ENCODE assay signal across 10 cellular contexts in genomic region chr2:233079473-233079877, GRCh38. TPM values are rescaled to one million over a fixed set of nuclear protein-coding genes. Genes with fewer than 3 reads are reported as not detected.
DNase-seq lines count a peak whose midpoint lies in the region; ATAC-seq and TF ChIP-seq lines count a peak whose summit lies in the region.
"Had no signal": no experiment of that assay in that cellular context is flagged by ENCODE, and none has a peak within 500 bp of the region (broad histone marks: within the 10 kb centered on the region; RNA-seq: fewer than 3 reads in every experiment).

No MANE protein-coding gene starts in this region.

- H3K4me1 ChIP-seq in Karpas-422 (ENCODE audit: low read length) (peaks cover 97% of the 10 kb centered on the region), mesenchymal stem cell (ENCODE audit: control insufficient read depth, insufficient read depth, low read depth, low read length) (no peaks in the 10 kb centered on the region), hepatocyte (ENCODE audit: insufficient read depth) (no peaks in the 10 kb centered on the region)
- H3K4me1 ChIP-seq in effector memory CD4-positive, alpha-beta T cell (ENCODE audit: control insufficient read depth, insufficient read depth, low read length, poor library complexity, severe bottlenecking) = peaks cover 83% of the 10 kb centered on the region

- TF ChIP-seq CTCF in GM12865 (IDR thresholded peaks at IDR 0.05; ENCODE audit: insufficient read depth, low read depth, low read length, missing control alignments) (no peak), hepatocyte (IDR thresholded peaks at IDR 0.05; ENCODE audit: poor library complexity) (no peak)

- H3K9ac ChIP-seq in Karpas-422 (ENCODE audit: low read length) (peak overlapping the region; percentile 71), mesenchymal stem cell (ENCODE audit: low read length) (no peak overlapping the region)

- H2BK12ac ChIP-seq in mesenchymal stem cell (ENCODE audit: low read length in 2 of 2) = no peak overlapping the region

- H3K4me3 ChIP-seq in GM12865 (ENCODE audit: low read depth, low read length) = peak overlapping the region; percentile 48
- no peak overlapping the region for H3K4me3 ChIP-seq in Karpas-422 (ENCODE audit: low read length)
- H3K4me3 ChIP-seq in effector memory CD4-positive, alpha-beta T cell (ENCODE audit: insufficient read depth, low read depth, low read length, poor library complexity, severe bottlenecking) = no peak overlapping the region
- no peak overlapping the region for H3K4me3 ChIP-seq in mesenchymal stem cell (ENCODE audit: insufficient read depth in 1 of 2, low read depth in 1 of 2, low read length in 2 of 2)
- H3K4me3 ChIP-seq in hepatocyte = no peak overlapping the region
- H3K4me3 ChIP-seq: adrenal gland had no signal

- H4K91ac ChIP-seq in mesenchymal stem cell (ENCODE audit: low read length) = no peak overlapping the region

- no peak overlapping the region for H3K14ac ChIP-seq in mesenchymal stem cell (ENCODE audit: low read length in 2 of 2)

- H3K36me3 ChIP-seq in Karpas-422 (ENCODE audit: insufficient read depth, low read length) = peaks cover 20% of the 10 kb centered on the region
- H3K36me3 ChIP-seq in effector memory CD4-positive, alpha-beta T cell (ENCODE audit: control insufficient read depth, insufficient read depth, low read length) = peaks cover 3% of the 10 kb centered on the region
- H3K36me3 ChIP-seq in mesenchymal stem cell (ENCODE audit: control insufficient read depth in 1 of 2, insufficient read depth in 2 of 2, low read depth in 1 of 2, low read length in 2 of 2) = no peaks in the 10 kb centered on the region
- H3K36me3 ChIP-seq in hepatocyte (replicated peaks; ENCODE audit: insufficient read depth, low read depth) = no peaks in the 10 kb centered on the region
- H3K36me3 ChIP-seq: adrenal gland had no signal

- peaks cover 8% of the 10 kb centered on the region; the same call in 1 of the 2 replicates for H4K20me1 ChIP-seq in Karpas-422 (ENCODE audit: insufficient read depth, low read depth, low read length)
- no peaks in the 10 kb centered on the region for H4K20me1 ChIP-seq in hepatocyte (ENCODE audit: insufficient read depth, poor library complexity, severe bottlenecking)

- DNase-seq in GM12865 (ENCODE audit: low read depth) = peak; percentile 94
- peak; percentile 74 for DNase-seq in Karpas-422
- DNase-seq in effector memory CD4-positive, alpha-beta T cell = peak in 1 of 3 donors; percentile 23
- no peak for DNase-seq in NCI-H2196 (lab: John Stamatoyannopoulos, UW; ENCODE audit: unreplicated experiment)
- no peak for DNase-seq in mesenchymal stem cell
- no peak for DNase-seq in hepatocyte (ENCODE audit: low spot score)
- no peak for DNase-seq in DMS79 treated with DMSO at 0.1 percent for 48 hours (lab: John Stamatoyannopoulos, UW)

- peak overlapping the region; percentile 97 for H3K4me2 ChIP-seq in Karpas-422 (ENCODE audit: low read depth, low read length, poor library complexity, severe bottlenecking)
- no peak overlapping the region for H3K4me2 ChIP-seq in mesenchymal stem cell (ENCODE audit: low read length, poor library complexity, severe bottlenecking)
- H3K4me2 ChIP-seq in hepatocyte = no peak overlapping the region

- no peak overlapping the region for H3K23ac ChIP-seq in mesenchymal stem cell (ENCODE audit: low read length in 2 of 2)

- no peak overlapping the region for H2BK5ac ChIP-seq in mesenchymal stem cell (ENCODE audit: low read depth, low read length, poor library complexity, severe bottlenecking)

- WGBS in mesenchymal stem cell = 83% methylated on average over 10 of the region's 10 CpGs
- 81% methylated on average over 10 of the region's 10 CpGs for WGBS in hepatocyte (ENCODE audit: low lambda C conversion rate, missing lambda C conversion rate)

- H3K9me2 ChIP-seq in Karpas-422 (replicated peaks; ENCODE audit: insufficient read depth, low read length) = no peaks in the 10 kb centered on the region
- no peaks in the 10 kb centered on the region for H3K9me2 ChIP-seq in hepatocyte (replicated peaks; ENCODE audit: insufficient read depth)

- no peak overlapping the region for H3K4ac ChIP-seq in mesenchymal stem cell (ENCODE audit: low read depth in 1 of 2, low read length in 2 of 2)

- H3K79me1 ChIP-seq in mesenchymal stem cell (replicated peaks; ENCODE audit: low read length, poor library complexity, severe bottlenecking) = no peaks in the 10 kb centered on the region

- H4K8ac ChIP-seq in mesenchymal stem cell (ENCODE audit: low read length) = no peak overlapping the region

- H3K79me2 ChIP-seq in Karpas-422 (ENCODE audit: low read length) (peaks cover 47% of the 10 kb centered on the region), hepatocyte (no peaks in the 10 kb centered on the region)

- H2AFZ ChIP-seq in Karpas-422 (ENCODE audit: low read length) (no peak overlapping the region), mesenchymal stem cell (ENCODE audit: low read depth, low read length) (no peak overlapping the region), hepatocyte (no peak overlapping the region)

- peak overlapping the region; percentile 100 for H3K27ac ChIP-seq in Karpas-422 (ENCODE audit: low read length)
- peak overlapping the region; percentile 72 for H3K27ac ChIP-seq in effector memory CD4-positive, alpha-beta T cell (ENCODE audit: insufficient read depth, low read length, poor library complexity, severe bottlenecking)
- no peak overlapping the region for H3K27ac ChIP-seq in mesenchymal stem cell (ENCODE audit: low read length, poor library complexity, severe bottlenecking)
- H3K27ac ChIP-seq in hepatocyte = no peak overlapping the region

- H3K9me3 ChIP-seq in Karpas-422 (ENCODE audit: low read length) (no peaks in the 10 kb centered on the region), mesenchymal stem cell (ENCODE audit: control insufficient read depth, low read length) (no peaks in the 10 kb centered on the region), hepatocyte (ENCODE audit: low read depth) (no peaks in the 10 kb centered on the region)
- no peaks in the 10 kb centered on the region for H3K9me3 ChIP-seq in effector memory CD4-positive, alpha-beta T cell (ENCODE audit: control insufficient read depth, low read length)
- H3K9me3 ChIP-seq: adrenal gland had no signal

- ATAC-seq in GM21390 (IDR thresholded peaks at IDR 0.05; ENCODE audit: unreplicated experiment) = peak; percentile 31

- H2BK15ac ChIP-seq in mesenchymal stem cell (ENCODE audit: low read depth, poor library complexity, severe bottlenecking) = no peak overlapping the region

- no peak overlapping the region for H3K18ac ChIP-seq in mesenchymal stem cell (ENCODE audit: low read depth in 1 of 2, low read length in 2 of 2)

- H2BK120ac ChIP-seq in mesenchymal stem cell (ENCODE audit: low read depth, low read length) = no peak overlapping the region

- no peak overlapping the region for H2AK5ac ChIP-seq in mesenchymal stem cell (ENCODE audit: low read length, severe bottlenecking)

- H3K27me3 ChIP-seq in Karpas-422 (ENCODE audit: low read length) (no peaks in the 10 kb centered on the region), mesenchymal stem cell (ENCODE audit: control insufficient read depth in 1 of 2, insufficient read depth in 1 of 2, low read length in 2 of 2) (peaks cover 41 to 64% of the 10 kb centered on the region in 2 experiments), hepatocyte (peaks cover 8% of the 10 kb centered on the region)
- no peaks in the 10 kb centered on the region for H3K27me3 ChIP-seq in effector memory CD4-positive, alpha-beta T cell (replicated peaks; ENCODE audit: control insufficient read depth, insufficient read depth, low read length, poor library complexity, severe bottlenecking)
- H3K27me3 ChIP-seq: adrenal gland had no signal

RNA-seq across cellular contexts. Expression of gene INPP5D, which starts 19.3 kb away (rescaled TPM):
- total RNA-seq in Karpas-422 (2014; rRNA removed; shearing (Covaris generic); ENCODE audit: low replicate concordance) = 145 and 155 TPM in 2 replicates
- polyA plus RNA-seq in mesenchymal stem cell (2013, experiment 1 of 2) = 0.08 TPM
- polyA plus RNA-seq in mesenchymal stem cell (2013, experiment 2 of 2) = 0.15 TPM
- 2.9 and 5.2 TPM in 2 replicates for total RNA-seq in hepatocyte
- polyA plus RNA-seq in hepatocyte = 3.3 and 4.9 TPM in 2 replicates

RNA-seq across cellular contexts. Expression of gene NEU2, which starts 47.0 kb away (rescaled TPM):
- total RNA-seq in Karpas-422 (2014; rRNA removed; shearing (Covaris generic); ENCODE audit: low replicate concordance) = not detected in 2 replicates
- not detected for polyA plus RNA-seq in mesenchymal stem cell (2013, experiment 1 of 2)
- not detected for polyA plus RNA-seq in mesenchymal stem cell (2013, experiment 2 of 2)
- not detected in 2 replicates for total RNA-seq in hepatocyte
- polyA plus RNA-seq in hepatocyte = not detected in 2 replicates
- total RNA-seq: adrenal gland, kidney epithelial cell had no signal
- polyA plus RNA-seq: adrenal gland had no signal

Comparison
In these comparisons a context has a peak if more than half of its experiments do, and no peak if none do; other contexts are left out.
1. DNase-seq: peak in GM12865 (single experiment) and Karpas-422 (single experiment); none in NCI-H2196 (single experiment), mesenchymal stem cell (single experiment), hepatocyte (single experiment) and DMS79 treated with DMSO at 0.1 percent for 48 hours (single experiment).
2. H3K27ac ChIP-seq: peak in Karpas-422 (single experiment) and effector memory CD4-positive, alpha-beta T cell (single experiment); none in mesenchymal stem cell (single experiment) and hepatocyte (single experiment).
3. RNA of gene INPP5D, which starts 19.3 kb away (total RNA-seq): 145 to 155 TPM in Karpas-422; 2.9 to 5.2 TPM in hepatocyte; every median in the first group is over 10 times any median in the second.